Comparison of ENCODE assay signal across 1 cellular context in the genomic region with DNA sequence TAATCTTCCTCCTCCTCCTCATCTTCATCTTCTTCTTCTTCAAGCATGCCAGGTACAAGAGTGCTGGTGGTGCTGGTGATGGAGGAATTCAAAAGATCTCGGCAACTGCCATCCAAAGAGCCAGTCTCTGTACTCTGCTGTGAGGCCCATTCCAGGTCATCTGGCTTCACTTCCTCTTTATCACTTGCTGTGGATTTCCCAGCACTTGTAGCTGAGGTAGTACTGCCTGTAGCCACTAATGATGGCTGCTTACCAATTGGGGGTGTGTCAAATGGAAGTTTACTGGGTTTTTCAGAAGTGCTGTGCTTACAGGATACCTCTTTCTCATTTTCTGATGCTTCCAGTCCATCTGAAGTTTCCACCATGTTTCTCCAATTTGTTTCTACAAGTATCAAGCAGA.
TF ChIP-seq lines count a peak whose summit lies in the region.

No MANE protein-coding gene starts in this region.

TF ChIP-seq in HepG2, 621 proteins besides CTCF, POLR2A, EP300 and RAD21 (continued from another document):
- TF ChIP-seq, protein P1, sequence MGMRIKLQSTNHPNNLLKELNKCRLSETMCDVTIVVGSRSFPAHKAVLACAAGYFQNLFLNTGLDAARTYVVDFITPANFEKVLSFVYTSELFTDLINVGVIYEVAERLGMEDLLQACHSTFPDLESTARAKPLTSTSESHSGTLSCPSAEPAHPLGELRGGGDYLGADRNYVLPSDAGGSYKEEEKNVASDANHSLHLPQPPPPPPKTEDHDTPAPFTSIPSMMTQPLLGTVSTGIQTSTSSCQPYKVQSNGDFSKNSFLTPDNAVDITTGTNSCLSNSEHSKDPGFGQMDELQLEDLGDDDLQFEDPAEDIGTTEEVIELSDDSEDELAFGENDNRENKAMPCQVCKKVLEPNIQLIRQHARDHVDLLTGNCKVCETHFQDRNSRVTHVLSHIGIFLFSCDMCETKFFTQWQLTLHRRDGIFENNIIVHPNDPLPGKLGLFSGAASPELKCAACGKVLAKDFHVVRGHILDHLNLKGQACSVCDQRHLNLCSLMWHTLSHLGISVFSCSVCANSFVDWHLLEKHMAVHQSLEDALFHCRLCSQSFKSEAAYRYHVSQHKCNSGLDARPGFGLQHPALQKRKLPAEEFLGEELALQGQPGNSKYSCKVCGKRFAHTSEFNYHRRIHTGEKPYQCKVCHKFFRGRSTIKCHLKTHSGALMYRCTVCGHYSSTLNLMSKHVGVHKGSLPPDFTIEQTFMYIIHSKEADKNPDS (CRISPR knock-in tag; IDR thresholded peaks at IDR 0.05) = no peak
- TF ChIP-seq HES4 (CRISPR knock-in tag; IDR thresholded peaks at IDR 0.05; ENCODE audit: borderline replicate concordance) = no peak
- no peak for TF ChIP-seq TOPORS (CRISPR knock-in tag; IDR thresholded peaks at IDR 0.05)
- TF ChIP-seq HOXA9 (CRISPR knock-in tag; IDR thresholded peaks at IDR 0.05; ENCODE audit: borderline replicate concordance) = no peak
- TF ChIP-seq HHEX (CRISPR knock-in tag; IDR thresholded peaks at IDR 0.05) = no peak
- no peak for TF ChIP-seq ZNF839 (CRISPR knock-in tag; IDR thresholded peaks at IDR 0.05; ENCODE audit: borderline replicate concordance)
- TF ChIP-seq KLF11 (CRISPR knock-in tag; IDR thresholded peaks at IDR 0.05) = no peak
